In genomic region chr18:78242307-78242643, GRCh38 we compare ENCODE assay signal across 18 cellular contexts.
A peak's percentile ranks its signal among the peaks of the same experiment; 100 is the strongest.
DNase-seq lines count a peak whose midpoint lies in the region; ATAC-seq and TF ChIP-seq lines count a peak whose summit lies in the region.
"Had no signal": no experiment of that assay in that cellular context is flagged by ENCODE, and none has a peak within 500 bp of the region (broad histone marks: within the 10 kb centered on the region; RNA-seq: fewer than 3 reads in every experiment).

No MANE protein-coding gene starts in this region.

- no peaks in the 10 kb centered on the region for H3K36me3 ChIP-seq in gastroesophageal sphincter
- H3K36me3 ChIP-seq: BLaER1, cardiac muscle cell had no signal

- no peaks in the 10 kb centered on the region for H3K9me3 ChIP-seq in gastroesophageal sphincter
- H3K9me3 ChIP-seq: A549, BLaER1 had no signal

- H3K4me3 ChIP-seq in gastroesophageal sphincter: no peak overlapping the region
- H3K4me3 ChIP-seq: A549, BLaER1, cardiac muscle cell had no signal

- DNase-seq in NCI-H748 (lab: John Stamatoyannopoulos, UW; ENCODE audit: unreplicated experiment): peak; percentile 37
- no peak for DNase-seq in NCI-H748 treated with DMSO at 0.1 percent for 48 hours (lab: John Stamatoyannopoulos, UW)
- peak; percentile 50 for DNase-seq in mucosa of gallbladder (ENCODE audit: low spot score)
- peak; percentile 60 for DNase-seq in ureter (ENCODE audit: low spot score)
- DNase-seq in putamen (ENCODE audit: low spot score): no peak
- no peak for DNase-seq in activated gamma-delta T cell treated with Interleukin-2 at 50 U/mL for 16 hours
- DNase-seq: activated CD4-positive, alpha-beta T cell treated with anti-CD3 and anti-CD28 coated beads for 1 hour; dorsolateral prefrontal cortex; HCEC 1CT; naive B cell; NCI-H1436; NK-92 treated with Interleukin-12 subunit alpha and Interleukin-12 subunit beta, amount 100 ng/mL, for 24 hours; stimulated activated naive CD8-positive, alpha-beta T cell treated with anti-CD3 and anti-CD28 coated beads, Interleukin-15, amount 100 ng/mL, for 72 hours had no signal

- no peak for TF ChIP-seq POLR2A in gastroesophageal sphincter (IDR thresholded peaks at IDR 0.05)

- H3K4me1 ChIP-seq in gastroesophageal sphincter: no peaks in the 10 kb centered on the region
- H3K4me1 ChIP-seq: A549 had no signal

- peak; percentile 70 for ATAC-seq in gastroesophageal sphincter
- no peak for ATAC-seq in GM18498 (IDR thresholded peaks at IDR 0.05; ENCODE audit: unreplicated experiment)
- ATAC-seq: A549; stimulated activated naive CD8-positive, alpha-beta T cell treated with anti-CD3 and anti-CD28 coated beads, Interleukin-15, amount 100 ng/mL, for 72 hours had no signal

- no peak for TF ChIP-seq EP300 in gastroesophageal sphincter (IDR thresholded peaks at IDR 0.05)

- peaks cover 32% of the 10 kb centered on the region for H3K27me3 ChIP-seq in gastroesophageal sphincter
- H3K27me3 ChIP-seq: BLaER1, cardiac muscle cell had no signal

- no peak for TF ChIP-seq CTCF in gastroesophageal sphincter (IDR thresholded peaks at IDR 0.05)

- H3K27ac ChIP-seq in gastroesophageal sphincter: peak overlapping the region in 1 of 4 donors; percentile 42
- H3K27ac ChIP-seq: A549, BLaER1, cardiac muscle cell had no signal

Comparison
In these comparisons a context has a peak if more than half of its experiments do, and no peak if none do; other contexts are left out.
1. DNase-seq: peak in NCI-H748 (single experiment), mucosa of gallbladder (single experiment) and ureter (single experiment); none in NCI-H748 treated with DMSO at 0.1 percent for 48 hours (single experiment), putamen (single experiment) and activated gamma-delta T cell treated with Interleukin-2 at 50 U/mL for 16 hours (single experiment).